19 cellular contexts compared by ENCODE assay signal in the genomic region with DNA sequence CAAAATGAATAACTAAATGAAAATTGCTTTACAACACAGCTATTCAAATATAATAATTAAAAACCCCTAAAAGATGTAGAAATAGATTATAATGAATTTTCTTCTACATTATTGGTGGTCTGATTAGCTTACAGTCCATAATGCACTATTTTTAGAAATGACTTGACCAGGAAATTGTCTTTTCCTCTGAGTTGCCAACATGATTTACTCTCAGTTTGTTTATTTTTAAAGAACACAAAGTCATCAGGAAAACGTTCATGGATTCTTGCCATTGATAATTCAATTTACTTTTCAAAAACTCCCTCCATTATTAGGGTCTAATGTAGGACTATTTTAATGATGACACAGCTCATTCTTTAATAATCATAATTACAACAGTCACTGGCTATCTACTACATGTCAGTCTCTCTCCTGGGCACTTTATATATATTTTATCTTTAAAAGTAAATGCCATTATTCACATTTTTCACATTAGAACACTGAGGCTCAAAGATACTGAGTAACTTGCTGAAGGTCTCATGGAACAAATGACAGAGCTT. TPM values are rescaled to one million over a fixed set of nuclear protein-coding genes. Genes with fewer than 3 reads are reported as not detected.
DNase-seq lines count a peak whose midpoint lies in the region; ATAC-seq and TF ChIP-seq lines count a peak whose summit lies in the region.
"Had no signal": no experiment of that assay in that cellular context is flagged by ENCODE, and none has a peak within 500 bp of the region (broad histone marks: within the 10 kb centered on the region; RNA-seq: fewer than 3 reads in every experiment).

No MANE protein-coding gene starts in this region.

- 50% methylated on average over 1 of the region's 1 CpG for WGBS in HUES64
- WGBS in mesenchymal stem cell = no CpG with 5 or more reads among the region's 1 CpG

- H3K36me3 ChIP-seq in HUES64 (ENCODE audit: insufficient read depth, low read length) (no peaks in the 10 kb centered on the region), mesenchymal stem cell (ENCODE audit: control insufficient read depth in 1 of 2, insufficient read depth in 2 of 2, low read depth in 1 of 2, low read length in 2 of 2) (no peaks in the 10 kb centered on the region)
- H3K36me3 ChIP-seq: vagina had no signal

- no peak for DNase-seq in epithelial cell of proximal tubule (ENCODE audit: low read depth)
- peak; percentile 61 for DNase-seq in mesenchymal stem cell
- DNase-seq in stimulated activated effector memory CD8-positive, alpha-beta T cell treated with anti-CD3 and anti-CD28 coated beads, Interleukin-12 subunit alpha, Interleukin-12 subunit beta, amount 100 ng/mL, for 72 hours (ENCODE audit: low spot score in 2 of 2) = no peak
- no peak for DNase-seq in midbrain (lab: John Stamatoyannopoulos, UW)
- no peak for DNase-seq in SKM-1 treated with dmso at 0.1 percent for 144 hours (lab: John Stamatoyannopoulos, UW; ENCODE audit: unreplicated experiment)
- DNase-seq: CD8-positive, alpha-beta memory T cell; foreskin keratinocyte; NCI-H146; NCI-H226; SHP77; stimulated activated naive CD4-positive, alpha-beta T cell had no signal

- H3K23ac ChIP-seq in mesenchymal stem cell (ENCODE audit: low read length in 2 of 2) = no peak overlapping the region

- no peak for ATAC-seq in GM19467 (IDR thresholded peaks at IDR 0.05; ENCODE audit: unreplicated experiment)
- no peak for ATAC-seq in stimulated activated effector memory CD8-positive, alpha-beta T cell treated with anti-CD3 and anti-CD28 coated beads, Interleukin-12 subunit alpha, Interleukin-12 subunit beta, amount 100 ng/mL, for 72 hours
- ATAC-seq: foreskin keratinocyte had no signal

- H3K9me3 Mint-ChIP-seq in stimulated activated effector memory CD8-positive, alpha-beta T cell treated with anti-CD3 and anti-CD28 coated beads, Interleukin-12 subunit alpha, Interleukin-12 subunit beta, amount 100 ng/mL, for 72 hours = no peaks in the 10 kb centered on the region
- H3K9me3 Mint-ChIP-seq: CD8-positive, alpha-beta memory T cell; dendritic cell treated with granulocyte-macrophage colony-stimulating factor and Interleukin-4, amounts not matched to agents 40 ng/mL and 50 ng/mL, for 4 days; mesothelial cell of epicardium; T-helper 2 cell treated with Interferon-gamma antibody and Interleukin-4, amounts not matched to agents 5 μg/mL and 100 μg/mL, for 36 hours had no signal

- no peaks in the 10 kb centered on the region for H3K4me1 Mint-ChIP-seq in stimulated activated effector memory CD8-positive, alpha-beta T cell treated with anti-CD3 and anti-CD28 coated beads, Interleukin-12 subunit alpha, Interleukin-12 subunit beta, amount 100 ng/mL, for 72 hours
- H3K4me1 Mint-ChIP-seq: CD8-positive, alpha-beta memory T cell had no signal

- H3K27me3 ChIP-seq in HUES64 (ENCODE audit: insufficient read depth, low read length) = no peaks in the 10 kb centered on the region
- H3K27me3 ChIP-seq in mesenchymal stem cell (ENCODE audit: control insufficient read depth in 1 of 2, insufficient read depth in 1 of 2, low read length in 2 of 2) = no peaks in the 10 kb centered on the region
- H3K27me3 ChIP-seq: foreskin keratinocyte, vagina had no signal

- TF ChIP-seq CTCF in 22Rv1 (IDR thresholded peaks at IDR 0.05) (no peak), epithelial cell of proximal tubule (conservative IDR thresholded peaks at IDR 0.05; ENCODE audit: low read depth, low read length) (no peak)

- no peak overlapping the region for H3K4me2 ChIP-seq in mesenchymal stem cell (ENCODE audit: low read length, poor library complexity, severe bottlenecking)

- H2BK15ac ChIP-seq in mesenchymal stem cell (ENCODE audit: low read depth, poor library complexity, severe bottlenecking) = no peak overlapping the region

- H4K8ac ChIP-seq in mesenchymal stem cell (ENCODE audit: low read length) = no peak overlapping the region

- no peak overlapping the region for H2BK5ac ChIP-seq in mesenchymal stem cell (ENCODE audit: low read depth, low read length, poor library complexity, severe bottlenecking)

- H4K91ac ChIP-seq in mesenchymal stem cell (ENCODE audit: low read length) = no peak overlapping the region

- no peak overlapping the region for H2BK120ac ChIP-seq in mesenchymal stem cell (ENCODE audit: low read depth, low read length)

- H3K9me3 ChIP-seq in HUES64 (ENCODE audit: insufficient read depth, low read depth, low read length) (no peaks in the 10 kb centered on the region), mesenchymal stem cell (ENCODE audit: control insufficient read depth, low read length) (no peaks in the 10 kb centered on the region)
- H3K9me3 ChIP-seq: vagina had no signal

- H3K36me3 Mint-ChIP-seq in stimulated activated effector memory CD8-positive, alpha-beta T cell treated with anti-CD3 and anti-CD28 coated beads, Interleukin-12 subunit alpha, Interleukin-12 subunit beta, amount 100 ng/mL, for 72 hours = no peaks in the 10 kb centered on the region
- H3K36me3 Mint-ChIP-seq: CD8-positive, alpha-beta memory T cell; mesothelial cell of epicardium had no signal

- H3K4me1 ChIP-seq in HUES64 (ENCODE audit: insufficient read depth, low read length) (peaks cover 21% of the 10 kb centered on the region), mesenchymal stem cell (ENCODE audit: control insufficient read depth, insufficient read depth, low read depth, low read length) (peaks cover 1% of the 10 kb centered on the region)
- H3K4me1 ChIP-seq: foreskin keratinocyte, vagina had no signal

- H3K14ac ChIP-seq in mesenchymal stem cell (ENCODE audit: low read length in 2 of 2) = no peak overlapping the region

- H3K9ac ChIP-seq in HUES64 (ENCODE audit: low read depth, low read length) (peak overlapping the region; percentile 35; the same call in 1 of the 2 replicates), mesenchymal stem cell (ENCODE audit: low read length) (peak overlapping the region; percentile 16)

- H2BK12ac ChIP-seq in mesenchymal stem cell (ENCODE audit: low read length in 2 of 2) = no peak overlapping the region

- H3K27ac Mint-ChIP-seq in stimulated activated effector memory CD8-positive, alpha-beta T cell treated with anti-CD3 and anti-CD28 coated beads, Interleukin-12 subunit alpha, Interleukin-12 subunit beta, amount 100 ng/mL, for 72 hours = no peak overlapping the region
- H3K27ac Mint-ChIP-seq: CD8-positive, alpha-beta memory T cell; dendritic cell treated with granulocyte-macrophage colony-stimulating factor and Interleukin-4, amounts not matched to agents 40 ng/mL and 50 ng/mL, for 4 days; mesothelial cell of epicardium; T-helper 2 cell treated with Interferon-gamma antibody and Interleukin-4, amounts not matched to agents 5 μg/mL and 100 μg/mL, for 36 hours had no signal

- no peak overlapping the region for H3K4ac ChIP-seq in mesenchymal stem cell (ENCODE audit: low read depth in 1 of 2, low read length in 2 of 2)

- peak overlapping the region; percentile 5; the same call in 1 of the 2 replicates for H3K27ac ChIP-seq in 22Rv1
- peak overlapping the region; percentile 59; the same call in 1 of the 2 replicates for H3K27ac ChIP-seq in HUES64 (ENCODE audit: low read depth, low read length)
- peak overlapping the region; percentile 79 for H3K27ac ChIP-seq in mesenchymal stem cell (ENCODE audit: low read length, poor library complexity, severe bottlenecking)
- H3K27ac ChIP-seq: foreskin keratinocyte, HL-60 had no signal

- H2AK5ac ChIP-seq in mesenchymal stem cell (ENCODE audit: low read length, severe bottlenecking) = no peak overlapping the region

- no peak overlapping the region for H2AFZ ChIP-seq in mesenchymal stem cell (ENCODE audit: low read depth, low read length)

- H3K79me1 ChIP-seq in mesenchymal stem cell (replicated peaks; ENCODE audit: low read length, poor library complexity, severe bottlenecking) = no peaks in the 10 kb centered on the region

- no peak overlapping the region for H3K4me3 Mint-ChIP-seq in stimulated activated effector memory CD8-positive, alpha-beta T cell treated with anti-CD3 and anti-CD28 coated beads, Interleukin-12 subunit alpha, Interleukin-12 subunit beta, amount 100 ng/mL, for 72 hours
- H3K4me3 Mint-ChIP-seq: CD8-positive, alpha-beta memory T cell; dendritic cell treated with granulocyte-macrophage colony-stimulating factor and Interleukin-4, amounts not matched to agents 40 ng/mL and 50 ng/mL, for 4 days; mesothelial cell of epicardium; T-helper 2 cell treated with Interferon-gamma antibody and Interleukin-4, amounts not matched to agents 5 μg/mL and 100 μg/mL, for 36 hours had no signal

- H3K4me3 ChIP-seq in HUES64 (ENCODE audit: low read length) = peak overlapping the region; percentile 24; the same call in 1 of the 2 replicates
- H3K4me3 ChIP-seq in epithelial cell of proximal tubule (ENCODE audit: low read depth, low read length) = peak overlapping the region; percentile 57
- H3K4me3 ChIP-seq in mesenchymal stem cell (ENCODE audit: insufficient read depth in 1 of 2, low read depth in 1 of 2, low read length in 2 of 2) = no peak overlapping the region

- H3K18ac ChIP-seq in mesenchymal stem cell (ENCODE audit: low read depth in 1 of 2, low read length in 2 of 2) = no peak overlapping the region

RNA-seq across cellular contexts. Expression of a gene that starts 1.1 kb away (rescaled TPM):
- polyA plus RNA-seq in HUES64 (2013, experiment 1 of 2) = 3.4 TPM
- polyA plus RNA-seq in HUES64 (2013, experiment 2 of 2) = 3.4 TPM
- total RNA-seq in epithelial cell of proximal tubule = 1.4 TPM in 2 replicates
- polyA plus RNA-seq in mesenchymal stem cell (2013, experiment 1 of 2) = 0.94 TPM
- polyA plus RNA-seq in mesenchymal stem cell (2013, experiment 2 of 2) = 0.88 TPM
- total RNA-seq: CD8-positive, alpha-beta memory T cell; foreskin keratinocyte had no signal
- polyA plus RNA-seq: CD8-positive, alpha-beta memory T cell; foreskin keratinocyte had no signal

RNA-seq across cellular contexts. Expression of a gene that starts 45.2 kb away (rescaled TPM):
- 0.95 TPM for polyA plus RNA-seq in HUES64 (2013, experiment 1 of 2)
- polyA plus RNA-seq in HUES64 (2013, experiment 2 of 2) = 0.63 TPM
- total RNA-seq in epithelial cell of proximal tubule = 304 and 345 TPM in 2 replicates
- polyA plus RNA-seq in mesenchymal stem cell (2013, experiment 1 of 2) = 80.3 TPM
- polyA plus RNA-seq in mesenchymal stem cell (2013, experiment 2 of 2) = 86.8 TPM
- polyA plus RNA-seq: CD8-positive, alpha-beta memory T cell had no signal

Comparison
In these comparisons a context has a peak if more than half of its experiments do, and no peak if none do; other contexts are left out.
1. H3K27ac ChIP-seq: peak in every context shown above with its lines; median percentile 79 in mesenchymal stem cell; 59 in HUES64; 5 in 22Rv1.
2. H3K4me3 ChIP-seq: peak in HUES64 (single experiment) and epithelial cell of proximal tubule (single experiment); none in mesenchymal stem cell (0 of 2).